Comparison of ENCODE assay signal across 21 cellular contexts in the genomic region with DNA sequence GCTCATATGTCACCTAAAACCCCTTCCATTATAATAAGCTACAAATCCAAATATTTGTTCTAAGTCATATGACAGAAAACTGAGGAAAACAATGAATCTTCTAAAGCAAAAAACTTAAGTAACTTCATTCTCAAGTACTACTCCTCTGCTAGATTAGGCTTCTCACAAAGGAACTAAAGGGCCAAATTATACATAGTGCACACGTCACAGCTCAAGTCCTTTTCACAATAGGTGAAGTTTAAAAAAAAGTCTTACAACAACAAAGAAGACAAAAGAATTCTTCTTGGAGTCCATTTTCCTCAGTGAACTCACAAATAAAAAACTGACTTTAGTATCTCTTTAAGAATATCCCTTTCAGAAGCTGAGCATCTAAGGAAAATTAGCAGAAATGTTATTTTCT.
"Had no signal": no experiment of that assay in that cellular context is flagged by ENCODE, and none has a peak within 500 bp of the region (broad histone marks: within the 10 kb centered on the region; RNA-seq: fewer than 3 reads in every experiment).

No MANE protein-coding gene starts in this region.

- H3K36me3 ChIP-seq: MG63, SJSA1 had no signal

- H3K9me3 ChIP-seq: MG63, SJSA1 had no signal

- H3K27ac ChIP-seq: SJSA1, SK-N-MC had no signal

- DNase-seq: IMR-90, Karpas-422, KG1, MG63, NCI-H1092, NCI-H1105 treated with DMSO at 0.1 percent for 48 hours, NCI-H1436, NCI-H187, NCI-H2029, NCI-H2081 treated with DMSO at 0.1 percent for 48 hours, NCI-H2227 treated with DMSO at 0.1 percent for 48 hours, NCI-H524, NCI-H526 treated with DMSO at 0.1 percent for 48 hours, NCI-H774, Right ventricle myocardium superior, RPMI8226, SIG-M5 had no signal

- H3K4me3 ChIP-seq: MG63, SJSA1, SK-N-MC had no signal

- H3K27me3 ChIP-seq: MG63, SJSA1 had no signal

- FAIRE-seq: HepG2, RCC 7860 had no signal
